In genomic region chr14:69506241-69506595, GRCh38 we compare ENCODE assay signal across 22 cellular contexts. TPM values are rescaled to one million over a fixed set of nuclear protein-coding genes. Genes with fewer than 3 reads are reported as not detected.
DNase-seq lines count a peak whose midpoint lies in the region; ATAC-seq, FAIRE-seq and TF ChIP-seq lines count a peak whose summit lies in the region.
"Had no signal": no experiment of that assay in that cellular context is flagged by ENCODE, and none has a peak within 500 bp of the region (broad histone marks: within the 10 kb centered on the region; RNA-seq: fewer than 3 reads in every experiment).

No MANE protein-coding gene starts in this region.

- FAIRE-seq in HepG2 (lab: Jason Lieb, UNC), result no peak
- FAIRE-seq: A204.1, G401.6, GM12892, H54 had no signal

- peak overlapping the region; percentile 38; the same call in 1 of the 2 replicates for H3K4me2 ChIP-seq in HepG2 (ENCODE audit: low read depth, low read length)
- H3K4me2 ChIP-seq: BLaER1 had no signal

- H2AFZ ChIP-seq in HepG2 (ENCODE audit: low read length), result no peak overlapping the region

- H3K9me3 ChIP-seq in HepG2 (ENCODE audit: low read length) (no peaks in the 10 kb centered on the region), right lobe of liver (no peaks in the 10 kb centered on the region), upper lobe of left lung (no peaks in the 10 kb centered on the region), body of pancreas (no peaks in the 10 kb centered on the region), psoas muscle (no peaks in the 10 kb centered on the region)
- H3K9me3 ChIP-seq: BLaER1, Caco-2 had no signal

- H3K36me3 ChIP-seq in HepG2 (replicated peaks in 1 of 2; ENCODE audit: control insufficient read depth in 1 of 2, insufficient read depth in 2 of 2, low read length in 2 of 2) (no peaks in the 10 kb centered on the region), right lobe of liver (no peaks in the 10 kb centered on the region), upper lobe of left lung (no peaks in the 10 kb centered on the region), body of pancreas (replicated peaks in 1 of 2; ENCODE audit: insufficient read depth in 1 of 2, low read depth in 2 of 2) (no peaks in the 10 kb centered on the region), psoas muscle (ENCODE audit: insufficient read depth in 1 of 2, low read depth in 1 of 2) (no peaks in the 10 kb centered on the region)
- H3K36me3 ChIP-seq: BLaER1 had no signal

- no peak for TF ChIP-seq EP300 in HepG2 (IDR thresholded peaks at IDR 0.05; ENCODE audit: low read depth in 2 of 2, low read length in 2 of 2)
- no peak for TF ChIP-seq EP300 in HepG2 (CRISPR knock-in tag; IDR thresholded peaks at IDR 0.05; ENCODE audit: borderline replicate concordance)
- TF ChIP-seq EP300 in upper lobe of left lung (IDR thresholded peaks at IDR 0.05), result no peak

- peaks cover 15% of the 10 kb centered on the region for H3K4me1 ChIP-seq in HepG2 (ENCODE audit: insufficient read depth, low read length)
- no peaks in the 10 kb centered on the region for H3K4me1 ChIP-seq in right lobe of liver
- peaks cover 0 to 17% (median 0%) of the 10 kb centered on the region in 4 donors for H3K4me1 ChIP-seq in upper lobe of left lung
- H3K4me1 ChIP-seq in body of pancreas, result no peaks in the 10 kb centered on the region
- peaks cover 14% of the 10 kb centered on the region for H3K4me1 ChIP-seq in psoas muscle
- H3K4me1 ChIP-seq: BLaER1, Caco-2 had no signal

- intact Hi-C loops in HepG2 (cut with micrococcal nuclease; ENCODE audit: unreplicated experiment) (no loop called here), right lobe of liver (cut with DNase I) (no loop called here), body of pancreas (cut with DNase I) (no loop called here), psoas muscle (cut with DNase I) (no loop called here)

- no peaks in the 10 kb centered on the region for H4K20me1 ChIP-seq in HepG2 (ENCODE audit: insufficient read depth, low read length)
- H4K20me1 ChIP-seq: BLaER1 had no signal

- H3K79me2 ChIP-seq in HepG2 (ENCODE audit: insufficient read depth, low read length), result no peaks in the 10 kb centered on the region

- H3K27me3 ChIP-seq in HepG2 (ENCODE audit: control insufficient read depth in 1 of 2, insufficient read depth in 2 of 2, low read length in 2 of 2) (peaks cover 0 to 2% of the 10 kb centered on the region in 2 experiments; a peak in 2 of 5 replicates), right lobe of liver (no peaks in the 10 kb centered on the region), upper lobe of left lung (no peaks in the 10 kb centered on the region), body of pancreas (no peaks in the 10 kb centered on the region), psoas muscle (ENCODE audit: insufficient read depth in 3 of 3, low read length in 2 of 3) (no peaks in the 10 kb centered on the region)
- H3K27me3 ChIP-seq: BLaER1 had no signal

- no TSS peak for BruUV-seq in HepG2 (replicated peaks; lab: Mats Ljungman, UMichigan)

- H3K4me3 ChIP-seq in HepG2 (replicated peaks in 1 of 3; ENCODE audit: insufficient read depth in 1 of 3, low read depth in 2 of 3, low read length in 3 of 3) (no peak overlapping the region), right lobe of liver (no peak overlapping the region), upper lobe of left lung (no peak overlapping the region), body of pancreas (no peak overlapping the region), psoas muscle (no peak overlapping the region)
- H3K4me3 ChIP-seq: BLaER1 had no signal

- no peak for TF ChIP-seq POLR2A in HepG2 (IDR thresholded peaks at IDR 0.05; ENCODE audit: insufficient read depth in 1 of 2, low read depth in 2 of 2, low read length in 2 of 2)
- TF ChIP-seq POLR2A in right lobe of liver (IDR thresholded peaks at IDR 0.05), result no peak
- no peak for TF ChIP-seq POLR2A in upper lobe of left lung (IDR thresholded peaks at IDR 0.05)
- TF ChIP-seq POLR2A in body of pancreas (IDR thresholded peaks at IDR 0.05), result no peak

- DNase-seq in HepG2 (ENCODE audit: low spot score), result no peak
- DNase-seq in right lobe of liver, result no peak
- peak; percentile 12 for DNase-seq in islet precursor cell
- peak in 1 of 2 donors; percentile 45 for DNase-seq in upper lobe of left lung
- DNase-seq in stimulated activated CD4-positive, alpha-beta T cell treated with anti-CD3 and anti-CD28 coated beads, Interleukin-4, amount 100 ng/mL, for 1 hour, result no peak
- no peak for DNase-seq in body of pancreas
- no peak for DNase-seq in psoas muscle
- DNase-seq: Caco-2; CD4-positive, CD25-positive, alpha-beta regulatory T cell; CD8-positive, alpha-beta T cell; DMS153; DND-41; GOT3; HCEC 1CT had no signal

- CTCF ChIA-PET in HepG2 (lab: Yijun Ruan, JAX; ENCODE audit: low intra/inter-chr PET ratio, low total read pairs), result no interaction called here

- H3K9ac ChIP-seq in HepG2 (ENCODE audit: insufficient read depth, low read depth, low read length), result no peak overlapping the region
- H3K9ac ChIP-seq: BLaER1 had no signal

- WGBS in HepG2 (ENCODE audit: low lambda C conversion rate), result 0% methylated on average over 1 of the region's 1 CpG
- 70% methylated on average over 1 of the region's 1 CpG for WGBS in right lobe of liver (ENCODE audit: insufficient coverage, low coverage, low lambda C conversion rate, missing lambda C conversion rate)
- 48 to 50% methylated on average over 1 of the region's 1 CpG for WGBS in upper lobe of left lung, 2 donors
- 50 to 56% methylated on average over 1 of the region's 1 CpG for WGBS in body of pancreas, 2 donors
- 82 to 83% (median 82%) methylated on average over 1 of the region's 1 CpG for whole genome bisulfite sequencing in psoas muscle, 3 donors

- no peak for TF ChIP-seq RAD21 in HepG2 (CRISPR knock-in tag; IDR thresholded peaks at IDR 0.05)

- TF ChIP-seq CTCF in HepG2 (CRISPR knock-in tag; IDR thresholded peaks at IDR 0.05) (no peak), right lobe of liver (IDR thresholded peaks at IDR 0.05) (no peak), upper lobe of left lung (IDR thresholded peaks at IDR 0.05) (no peak), body of pancreas (IDR thresholded peaks at IDR 0.05) (no peak), psoas muscle (IDR thresholded peaks at IDR 0.05) (no peak)

- ATAC-seq in HepG2 (no peak; the same call in 2 of the 3 replicates), right lobe of liver (no peak), upper lobe of left lung (ENCODE audit: low FRiP score in 2 of 2) (peak; percentile 6 to 71), body of pancreas (no peak), psoas muscle (no peak)
- ATAC-seq: CD8-positive, alpha-beta T cell had no signal

- H3K27ac ChIP-seq in HepG2 (ENCODE audit: extremely low read length, insufficient read depth, low read length), result no peak overlapping the region
- no peak overlapping the region for H3K27ac ChIP-seq in right lobe of liver
- peak overlapping the region in 3 of 4 donors; percentile 18 to 53 (median 52) for H3K27ac ChIP-seq in upper lobe of left lung
- H3K27ac ChIP-seq in body of pancreas, result no peak overlapping the region
- H3K27ac ChIP-seq in psoas muscle, result no peak overlapping the region
- H3K27ac ChIP-seq: 22Rv1, BLaER1, C4-2B had no signal

- POLR2A ChIA-PET in HepG2 (lab: Yijun Ruan, JAX), result no interaction called here

- in situ Hi-C loops in HepG2 (cut with HindIII; ENCODE audit: extremely low pct_ligation_motif_present, low pct_unique_long_range_greater_than_20kb), result no loop called here

TF ChIP-seq in HepG2, 621 proteins besides CTCF, POLR2A, EP300 and RAD21 (continues in another document):
- TF ChIP-seq ZNF329 (CRISPR knock-in tag; IDR thresholded peaks at IDR 0.05; ENCODE audit: low read depth), result 0 out of 2 replicates have a peak, but pooled peaks have one; percentile 50
- TF ChIP-seq NR2F1 (CRISPR knock-in tag; IDR thresholded peaks at IDR 0.05), result no peak
- TF ChIP-seq ZNF576 (CRISPR knock-in tag; IDR thresholded peaks at IDR 0.05), result no peak

RNA-seq across cellular contexts. Expression of gene PLEKHD1, which starts 21.7 kb away (rescaled TPM):
- total RNA-seq in HepG2 (2016; rRNA removed; fragmentation: Illumina TruSeq; extraction: Trizol) (not detected in 2 replicates), right lobe of liver (under 1 TPM in 1 of 6 experiments, not detected in 5; 0.04 TPM), upper lobe of left lung (1 to 10 TPM in 2 of 6 donors, under 1 TPM in 4; under 0.01 to 1.7 (median 0.70) TPM), body of pancreas (1 to 10 TPM in 1 of 2 donors, under 1 TPM in 1; under 0.01 to 2.0 TPM), psoas muscle (under 1 TPM in 3 of 4 donors, not detected in 1; 0.04 to 0.69 (median 0.08) TPM)
- total RNA-seq in HepG2 (2016; cell fraction: cytosol; rRNA removed; fragmentation: Illumina TruSeq; extraction: Trizol; ENCODE audit: low read depth), result not detected in 2 replicates
- not detected in 2 replicates for total RNA-seq in HepG2 (2016; cell fraction: insoluble cytoplasmic fraction; rRNA removed; fragmentation: Illumina TruSeq; extraction: Trizol)
- total RNA-seq in HepG2 (2016; cell fraction: membrane; rRNA removed; fragmentation: Illumina TruSeq; extraction: Trizol), result not detected in 2 replicates
- not detected in 2 replicates for total RNA-seq in HepG2 (2016; cell fraction: nucleus; rRNA removed; fragmentation: Illumina TruSeq; extraction: Trizol)
- polyA plus RNA-seq in HepG2 (2011; rRNA removed) (0.01 and 0.03 TPM in 2 replicates), psoas muscle (under 1 TPM; 0.01 to 0.04 (median 0.03) TPM)
- polyA plus RNA-seq in HepG2 (2011; cell fraction: cytosol; rRNA removed), result 0.01 TPM in 2 replicates
- 0.07 TPM in 1 of 2 replicates, not detected in the other for polyA plus RNA-seq in HepG2 (2011; cell fraction: nucleus; rRNA removed)
- 0.03 TPM in 1 of 2 replicates, not detected in the other for polyA plus RNA-seq in HepG2 (2012)
- not detected in 2 replicates for polyA plus RNA-seq in HepG2 (2016; cell fraction: cytosol; fragmentation: Illumina TruSeq; extraction: Trizol; ENCODE audit: low read depth)
- polyA plus RNA-seq in HepG2 (2016; cell fraction: insoluble cytoplasmic fraction; fragmentation: Illumina TruSeq; extraction: Trizol; ENCODE audit: low read depth), result not detected in 2 replicates
- not detected in 2 replicates for polyA plus RNA-seq in HepG2 (2016; cell fraction: membrane; fragmentation: Illumina TruSeq; extraction: Trizol; ENCODE audit: low read depth)
- not detected in 2 replicates for polyA plus RNA-seq in HepG2 (2016; cell fraction: nucleus; fragmentation: Illumina TruSeq; extraction: Trizol; ENCODE audit: insufficient read depth, low read depth)
- 0.05 TPM in 1 of 2 replicates, not detected in the other for polyA minus RNA-seq in HepG2 (2011; rRNA and poly(A)+ RNA removed; ENCODE audit: low replicate concordance)
- not detected in 2 replicates for polyA minus RNA-seq in HepG2 (2011; cell fraction: cytosol; rRNA and poly(A)+ RNA removed)
- polyA minus RNA-seq in HepG2 (2011; cell fraction: nucleus; rRNA and poly(A)+ RNA removed), result 0.13 and 0.25 TPM in 2 replicates
- polyA plus RNA-seq: AG04450 had no signal

Comparison
In these comparisons a context has a peak if more than half of its experiments do, and no peak if none do; other contexts are left out.
1. ATAC-seq: peak in upper lobe of left lung (2 of 2); none in HepG2 (single experiment), right lobe of liver (0 of 4), body of pancreas (single experiment) and psoas muscle (0 of 4).
2. H3K27ac ChIP-seq: peak in upper lobe of left lung (3 of 4); none in HepG2 (single experiment), right lobe of liver (0 of 3), body of pancreas (0 of 4) and psoas muscle (single experiment).